Comparison of ENCODE assay signal across 27 cellular contexts in genomic region chr1:90824551-90824950, GRCh38.
"Had no signal": no experiment of that assay in that cellular context is flagged by ENCODE, and none has a peak within 500 bp of the region (broad histone marks: within the 10 kb centered on the region; RNA-seq: fewer than 3 reads in every experiment).

No MANE protein-coding gene starts in this region.

- FAIRE-seq: urothelium cell line had no signal

- H3K36me3 ChIP-seq: stomach, suprapubic skin, thoracic aorta, thyroid gland, tibial artery, tibial nerve, transverse colon, upper lobe of left lung, upper lobe of right lung, uterus, vagina had no signal

- H3K9me3 ChIP-seq: stomach, suprapubic skin, testis, thoracic aorta, thyroid gland, tibial artery, tibial nerve, transverse colon, upper lobe of left lung, upper lobe of right lung, uterus, vagina had no signal

- H3K4me1 ChIP-seq: stomach, suprapubic skin, testis, thyroid gland, tibial artery, tibial nerve, transverse colon, upper lobe of left lung, upper lobe of right lung, uterus, vagina had no signal

- ATAC-seq: stimulated activated effector memory CD8-positive, alpha-beta T cell treated with anti-CD3 and anti-CD28 coated beads, Interleukin-12 subunit alpha, Interleukin-12 subunit beta, amount 100 ng/mL, for 72 hours; stimulated activated memory B cell treated with anti-CD40 and anti-IgM and Interleukin-4, amounts not matched to agents 10 μg/mL and 1 μg/mL and 100 μg/mL, for 72 hours; stimulated activated naive B cell treated with anti-CD40 and anti-IgM and Interleukin-4, amounts not matched to agents 10 μg/mL and 1 μg/mL and 100 μg/mL, for 72 hours; stimulated activated naive CD8-positive, alpha-beta T cell treated with anti-CD3 and anti-CD28 coated beads, Interleukin-15, amount 100 ng/mL, for 72 hours; stimulated activated naive CD8-positive, alpha-beta T cell treated with anti-CD3 and anti-CD28 coated beads, Interleukin-15, Interleukin-2, amounts not matched to agents 100 U/mL and 50 U/mL, for 24 hours; upper lobe of right lung had no signal

- H3K27me3 ChIP-seq: testis, thyroid gland, tibial artery, tibial nerve, transverse colon, upper lobe of left lung, upper lobe of right lung, uterus, vagina had no signal

- H3K4me3 ChIP-seq: stomach, suprapubic skin, testis, thoracic aorta, thyroid gland, tibial artery, tibial nerve, transverse colon, upper lobe of left lung, upper lobe of right lung, uterus, vagina had no signal

- DNase-seq: stimulated activated CD4-positive, alpha-beta T cell treated with anti-CD3 and anti-CD28 coated beads, Interleukin-2, amount 100 ng/mL, for 48 hours; stimulated activated CD4-positive, alpha-beta T cell treated with anti-CD3 and anti-CD28 coated beads, Interleukin-4, amount 100 ng/mL, for 1 hour; stimulated activated CD4-positive, alpha-beta T cell treated with anti-CD3 and anti-CD28 coated beads, Interleukin-4, amount 100 ng/mL, for 24 hours; stimulated activated CD4-positive, alpha-beta T cell treated with anti-CD3 and anti-CD28 coated beads, Interleukin-4, amount 100 ng/mL, for 4 hours; stimulated activated CD8-positive, alpha-beta memory T cell treated with anti-CD3 and anti-CD28 coated beads, Interleukin-4, amount 100 ng/mL, for 48 hours; stimulated activated naive B cell treated with anti-CD40 and anti-IgM and Interleukin-4, amounts not matched to agents 10 μg/mL and 1 μg/mL and 100 μg/mL, for 72 hours; stimulated activated naive CD4-positive, alpha-beta T cell; stimulated activated naive CD4-positive, alpha-beta T cell treated with Interleukin-2 at 50 U/mL for 16 hours; stimulated activated naive CD8-positive, alpha-beta T cell treated with anti-CD3 and anti-CD28 coated beads, Interleukin-15, amount 100 ng/mL, for 72 hours; stimulated activated naive CD8-positive, alpha-beta T cell treated with anti-CD3 and anti-CD28 coated beads, Interleukin-15, Interleukin-2, amounts not matched to agents 100 U/mL and 50 U/mL, for 24 hours; stomach; substantia nigra; testis; thyroid gland; tibial artery; transverse colon; trophoblast cell; upper lobe of left lung; upper lobe of right lung; uterus had no signal

- H3K27ac ChIP-seq: stomach, suprapubic skin, testis, thoracic aorta, thyroid gland, tibial artery, tibial nerve, transverse colon, upper lobe of left lung, upper lobe of right lung, uterus, vagina had no signal
